12 cellular contexts compared by ENCODE assay signal in the genomic region with DNA sequence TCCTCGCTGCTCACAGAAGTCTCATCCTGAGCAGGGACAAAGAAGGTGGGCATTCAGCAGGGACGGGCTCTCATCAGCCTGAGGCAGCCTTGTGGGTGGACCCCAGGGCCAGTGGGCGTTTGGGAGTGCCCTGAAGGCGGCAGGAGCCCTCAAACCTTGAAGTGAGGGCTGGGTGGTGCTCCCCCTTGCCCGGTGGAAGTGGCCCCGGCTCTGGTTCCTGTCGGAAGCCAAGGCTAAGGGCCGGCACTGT.
A peak's percentile ranks its signal among the peaks of the same experiment; 100 is the strongest.
DNase-seq lines count a peak whose midpoint lies in the region; ATAC-seq and TF ChIP-seq lines count a peak whose summit lies in the region.
"Had no signal": no experiment of that assay in that cellular context is flagged by ENCODE, and none has a peak within 500 bp of the region (broad histone marks: within the 10 kb centered on the region; RNA-seq: fewer than 3 reads in every experiment).

No MANE protein-coding gene starts in this region.

- no peaks in the 10 kb centered on the region for H3K9me2 ChIP-seq in Karpas-422 (replicated peaks; ENCODE audit: insufficient read depth, low read length)

- H3K9me3 ChIP-seq in Panc1 (ENCODE audit: control insufficient read depth, insufficient read depth, low read depth, low read length) (no peaks in the 10 kb centered on the region), esophagus squamous epithelium (no peaks in the 10 kb centered on the region), neuronal stem cell (replicated peaks in 1 of 2; ENCODE audit: control insufficient read depth in 2 of 2, insufficient read depth in 1 of 2, low read depth in 1 of 2, low read length in 2 of 2) (no peaks in the 10 kb centered on the region), Karpas-422 (ENCODE audit: low read length) (no peaks in the 10 kb centered on the region)

- DNase-seq in AG04449 (ENCODE audit: low read depth, low spot score) (no peak), Panc1 (ENCODE audit: low read depth, low spot score) (no peak), esophagus squamous epithelium (lab: John Stamatoyannopoulos, UW) (no peak), neuronal stem cell (ENCODE audit: low spot score) (no peak), Karpas-422 (no peak)
- no peak for DNase-seq in activated CD4-positive, alpha-beta T cell treated with anti-CD3 and anti-CD28 coated beads, Interleukin-2, amount 50 U/mL, for 4 hours
- DNase-seq: activated CD8-positive, alpha-beta T cell treated with anti-CD3 and anti-CD28 coated beads for 36 hours; AML-193; effector memory CD4-positive, alpha-beta T cell; NCI-H1105 had no signal

- H3K36me3 ChIP-seq in Panc1 (ENCODE audit: control insufficient read depth, insufficient read depth, low read length): no peaks in the 10 kb centered on the region
- H3K36me3 ChIP-seq in esophagus squamous epithelium: no peaks in the 10 kb centered on the region
- peaks cover 9 to 41% of the 10 kb centered on the region in 2 donors for H3K36me3 ChIP-seq in neuronal stem cell (replicated peaks in 1 of 2; ENCODE audit: control insufficient read depth in 2 of 2, insufficient read depth in 2 of 2, low read length in 2 of 2)
- no peaks in the 10 kb centered on the region for H3K36me3 ChIP-seq in Karpas-422 (ENCODE audit: insufficient read depth, low read length)

- peak overlapping the region; percentile 87 for H4K91ac ChIP-seq in neuronal stem cell (ENCODE audit: low read depth, low read length, poor library complexity)

- H3K4me2 ChIP-seq in neuronal stem cell (ENCODE audit: insufficient read depth, low read length, poor library complexity, severe bottlenecking) (no peak overlapping the region), Karpas-422 (ENCODE audit: low read depth, low read length, poor library complexity, severe bottlenecking) (no peak overlapping the region)

- ATAC-seq in Panc1: no peak
- no peak for ATAC-seq in GM18517 (IDR thresholded peaks at IDR 0.05; ENCODE audit: unreplicated experiment)
- ATAC-seq in HG03439 (IDR thresholded peaks at IDR 0.05; ENCODE audit: unreplicated experiment): no peak
- ATAC-seq: activated CD8-positive, alpha-beta T cell treated with anti-CD3 and anti-CD28 coated beads for 36 hours had no signal

- H3K14ac ChIP-seq in neuronal stem cell (ENCODE audit: low read length): peak overlapping the region; percentile 87

- POLR2A ChIA-PET in AG04449 (lab: Yijun Ruan, JAX) (interaction anchor here (0.9 to 1.3 kb wide), 2 partner anchors 9 to 15 kb away, joined by 3 to 5 read pairs; no protein-coding TSS in a partner anchor), Panc1 (lab: Charles Lee) (no interaction called here)

- H3K27ac ChIP-seq in Panc1 (ENCODE audit: low read length) (peak overlapping the region; percentile 71; the same call in 1 of the 2 replicates), esophagus squamous epithelium (peak overlapping the region; percentile 47 to 88 (median 82)), neuronal stem cell (replicated peaks; ENCODE audit: low read length) (peak overlapping the region; percentile 76), Karpas-422 (ENCODE audit: low read length) (no peak overlapping the region)

- H2BK12ac ChIP-seq in neuronal stem cell (ENCODE audit: low read length): peak overlapping the region; percentile 89

- H3K9ac ChIP-seq in neuronal stem cell (ENCODE audit: low read depth, low read length, poor library complexity): peak overlapping the region; percentile 73
- no peak overlapping the region for H3K9ac ChIP-seq in Karpas-422 (ENCODE audit: low read length)

- H3K27me3 ChIP-seq in Panc1 (ENCODE audit: control insufficient read depth, insufficient read depth, low read length) (no peaks in the 10 kb centered on the region), esophagus squamous epithelium (no peaks in the 10 kb centered on the region), neuronal stem cell (ENCODE audit: control insufficient read depth in 3 of 3, insufficient read depth in 3 of 3, low read depth in 1 of 3, low read length in 3 of 3) (no peaks in the 10 kb centered on the region), Karpas-422 (ENCODE audit: low read length) (no peaks in the 10 kb centered on the region)

- peak overlapping the region; percentile 99 for H2BK15ac ChIP-seq in neuronal stem cell (ENCODE audit: low read length)

- H3K23ac ChIP-seq in neuronal stem cell (ENCODE audit: low read depth, low read length, poor library complexity): peak overlapping the region; percentile 68

- H4K8ac ChIP-seq in neuronal stem cell (ENCODE audit: low read depth, low read length): no peak overlapping the region

- H2AFZ ChIP-seq in neuronal stem cell (ENCODE audit: low read length) (peak overlapping the region; percentile 49), Karpas-422 (ENCODE audit: low read length) (no peak overlapping the region)

- CTCF ChIA-PET in AG04449 (lab: Yijun Ruan, JAX) (interaction anchor here (1.6 to 6.7 kb wide), 3 partner anchors 11 to 178 kb away, joined by 6 to 37 read pairs (median 7); no protein-coding TSS in a partner anchor), Panc1 (lab: Charles Lee) (no interaction called here)

- H2BK5ac ChIP-seq in neuronal stem cell (ENCODE audit: low read length): peak overlapping the region; percentile 82

- intact Hi-C loops in Panc1 (cut with micrococcal nuclease; ENCODE audit: unreplicated experiment): no loop called here
- intact Hi-C loops in esophagus squamous epithelium (cut with DNase I): no loop called here

- peak overlapping the region; percentile 72 for H3K4ac ChIP-seq in neuronal stem cell (ENCODE audit: low read length)

- no peak for TF ChIP-seq POLR2A in esophagus squamous epithelium (IDR thresholded peaks at IDR 0.05)

- H3K79me1 ChIP-seq in neuronal stem cell (ENCODE audit: low read depth, low read length): peaks cover 38% of the 10 kb centered on the region

- H2AK5ac ChIP-seq in neuronal stem cell (ENCODE audit: low read depth, low read length): peak overlapping the region; percentile 99

- no peaks in the 10 kb centered on the region for H4K20me1 ChIP-seq in Karpas-422 (ENCODE audit: insufficient read depth, low read depth, low read length)

- in situ Hi-C loops in Panc1 (cut with HindIII; ENCODE audit: low pct_unique_long_range_greater_than_20kb, low sequenced_read_pairs): no loop called here

- no TSS peak for BruUV-seq in Panc1 (replicated peaks; lab: Mats Ljungman, UMichigan)

- H2BK120ac ChIP-seq in neuronal stem cell (ENCODE audit: low read depth, low read length): peak overlapping the region; percentile 100

- H3K18ac ChIP-seq in neuronal stem cell (ENCODE audit: low read length): peak overlapping the region; percentile 99

- H3K4me1 ChIP-seq in Panc1 (ENCODE audit: control insufficient read depth, insufficient read depth, low read length) (peaks cover 47% of the 10 kb centered on the region), esophagus squamous epithelium (peaks cover 32 to 88% (median 53%) of the 10 kb centered on the region in 3 donors), neuronal stem cell (ENCODE audit: control insufficient read depth in 2 of 2, insufficient read depth in 1 of 2, low read depth in 1 of 2, low read length in 2 of 2) (peaks cover 47 to 60% of the 10 kb centered on the region in 2 donors), Karpas-422 (ENCODE audit: low read length) (peaks cover 4% of the 10 kb centered on the region)

- H3K79me2 ChIP-seq in Karpas-422 (ENCODE audit: low read length): no peaks in the 10 kb centered on the region

- WGBS in esophagus squamous epithelium, 2 donors: no CpG with 5 or more reads among the region's 8 CpGs
- WGBS in neuronal stem cell (ENCODE audit: extremely low coverage in 2 of 2, insufficient read length in 2 of 2, insufficient replicate concordance in 1 of 2), 2 donors: no CpG with 5 or more reads among the region's 8 CpGs

- TF ChIP-seq CTCF in AG04449 (IDR thresholded peaks at IDR 0.05; ENCODE audit: insufficient read depth, low read length, missing control alignments): no peak
- TF ChIP-seq CTCF in Panc1 (IDR thresholded peaks at IDR 0.05): no peak
- no peak for TF ChIP-seq CTCF in esophagus squamous epithelium (IDR thresholded peaks at IDR 0.05)

- H3K4me3 ChIP-seq in AG04449 (ENCODE audit: low read depth, low read length): peak overlapping the region; percentile 50
- H3K4me3 ChIP-seq in Panc1 (ENCODE audit: low read depth in 2 of 2, low read length in 2 of 2): no peak overlapping the region
- peak overlapping the region in 3 of 4 donors; percentile 32 to 63 (median 37) for H3K4me3 ChIP-seq in esophagus squamous epithelium
- H3K4me3 ChIP-seq in neuronal stem cell (ENCODE audit: low read length in 2 of 2): peak overlapping the region in 1 of 2 donors; percentile 47
- H3K4me3 ChIP-seq in Karpas-422 (ENCODE audit: low read length): no peak overlapping the region

Comparison
In these comparisons a context has a peak if more than half of its experiments do, and no peak if none do; other contexts are left out.
1. H3K4me3 ChIP-seq: peak in AG04449 (single experiment) and esophagus squamous epithelium (3 of 4); none in Panc1 (0 of 2) and Karpas-422 (single experiment).